16 cellular contexts compared by ENCODE assay signal in genomic region chr2:219494952-219495530, GRCh38. TPM values are rescaled to one million over a fixed set of nuclear protein-coding genes. Genes with fewer than 3 reads are reported as not detected.
DNase-seq lines count a peak whose midpoint lies in the region; ATAC-seq and TF ChIP-seq lines count a peak whose summit lies in the region.
"Had no signal": no experiment of that assay in that cellular context is flagged by ENCODE, and none has a peak within 500 bp of the region (broad histone marks: within the 10 kb centered on the region; RNA-seq: fewer than 3 reads in every experiment).

No MANE protein-coding gene starts in this region.

- H2AFZ ChIP-seq in parathyroid adenoma = peak overlapping the region; percentile 22

- H3K27ac ChIP-seq in right atrium auricular region (peak overlapping the region; percentile 98 to 99), caudate nucleus (ENCODE audit: low read depth, low read length) (peak overlapping the region; percentile 58), parathyroid adenoma (no peak overlapping the region)
- H3K27ac ChIP-seq: C4-2B, colonic mucosa, skin epidermis had no signal

- no peak overlapping the region for H3K4me3 Mint-ChIP-seq in stimulated activated naive CD8-positive, alpha-beta T cell treated with anti-CD3 and anti-CD28 coated beads, Interleukin-15, amount 100 ng/mL, for 72 hours
- H3K4me3 Mint-ChIP-seq: natural killer cell; stimulated activated effector memory CD8-positive, alpha-beta T cell treated with anti-CD3 and anti-CD28 coated beads, Interleukin-12 subunit alpha, Interleukin-12 subunit beta, amount 100 ng/mL, for 72 hours; WTC11 had no signal

- no peaks in the 10 kb centered on the region for H3K9me3 Mint-ChIP-seq in stimulated activated naive CD8-positive, alpha-beta T cell treated with anti-CD3 and anti-CD28 coated beads, Interleukin-15, amount 100 ng/mL, for 72 hours
- H3K9me3 Mint-ChIP-seq: natural killer cell; stimulated activated effector memory CD8-positive, alpha-beta T cell treated with anti-CD3 and anti-CD28 coated beads, Interleukin-12 subunit alpha, Interleukin-12 subunit beta, amount 100 ng/mL, for 72 hours; WTC11 had no signal

- H3K36me3 ChIP-seq in right atrium auricular region = peaks cover 20% of the 10 kb centered on the region
- H3K36me3 ChIP-seq in parathyroid adenoma (ENCODE audit: control insufficient read depth, insufficient read depth, low read length) = no peaks in the 10 kb centered on the region
- H3K36me3 ChIP-seq: colonic mucosa had no signal

- no peaks in the 10 kb centered on the region for H3K79me2 ChIP-seq in parathyroid adenoma

- H3K4me1 ChIP-seq in right atrium auricular region (peaks cover 0 to 59% of the 10 kb centered on the region in 2 donors), parathyroid adenoma (peaks cover 7% of the 10 kb centered on the region)
- H3K4me1 ChIP-seq: colonic mucosa had no signal

- H3K9me3 ChIP-seq in right atrium auricular region (no peaks in the 10 kb centered on the region), parathyroid adenoma (ENCODE audit: control insufficient read depth, low read length) (no peaks in the 10 kb centered on the region)
- H3K9me3 ChIP-seq: colonic mucosa, SK-N-SH had no signal

- no peak overlapping the region for H3K9ac ChIP-seq in parathyroid adenoma
- H3K9ac ChIP-seq: SK-N-SH had no signal

- TF ChIP-seq CTCF in right atrium auricular region (IDR thresholded peaks at IDR 0.05) (no peak), parathyroid adenoma (IDR thresholded peaks at IDR 0.05) (no peak)

- intact Hi-C loops in Right ventricle myocardium inferior (cut with DNase I) = no loop called here

- ATAC-seq in Right ventricle myocardium inferior (no peak), GM18502 (IDR thresholded peaks at IDR 0.05; ENCODE audit: poor library complexity, unreplicated experiment) (no peak)
- no peak for ATAC-seq in stimulated activated naive CD8-positive, alpha-beta T cell treated with anti-CD3 and anti-CD28 coated beads, Interleukin-15, amount 100 ng/mL, for 72 hours

- H3K27ac Mint-ChIP-seq in stimulated activated naive CD8-positive, alpha-beta T cell treated with anti-CD3 and anti-CD28 coated beads, Interleukin-15, amount 100 ng/mL, for 72 hours = no peak overlapping the region
- H3K27ac Mint-ChIP-seq: natural killer cell; stimulated activated effector memory CD8-positive, alpha-beta T cell treated with anti-CD3 and anti-CD28 coated beads, Interleukin-12 subunit alpha, Interleukin-12 subunit beta, amount 100 ng/mL, for 72 hours; WTC11 had no signal

- no peak overlapping the region for H3K4me3 ChIP-seq in right atrium auricular region
- no peak overlapping the region for H3K4me3 ChIP-seq in parathyroid adenoma (ENCODE audit: low read depth, low read length)
- H3K4me3 ChIP-seq: colonic mucosa, skin epidermis had no signal

- H3K4me2 ChIP-seq in parathyroid adenoma (ENCODE audit: low read length) = no peak overlapping the region
- H3K4me2 ChIP-seq: SK-N-SH had no signal

- peaks cover 41% of the 10 kb centered on the region for H3K4me1 Mint-ChIP-seq in stimulated activated naive CD8-positive, alpha-beta T cell treated with anti-CD3 and anti-CD28 coated beads, Interleukin-15, amount 100 ng/mL, for 72 hours

- DNase-seq in right atrium auricular region (ENCODE audit: low spot score) (no peak), Right ventricle myocardium inferior (ENCODE audit: missing footprints) (no peak), caudate nucleus (lab: John Stamatoyannopoulos, UW) (peak in 19 of 61 donors; percentile 4 to 73 (median 36)), HT-29 (ENCODE audit: low spot score) (no peak), Kasumi-1 (lab: John Stamatoyannopoulos, UW) (no peak)
- no peak for DNase-seq in stimulated activated naive CD8-positive, alpha-beta T cell treated with anti-CD3 and anti-CD28 coated beads, Interleukin-15, amount 100 ng/mL, for 72 hours
- DNase-seq: activated gamma-delta T cell, natural killer cell had no signal

- no peaks in the 10 kb centered on the region for H3K27me3 ChIP-seq in right atrium auricular region
- H3K27me3 ChIP-seq in parathyroid adenoma (ENCODE audit: control insufficient read depth, insufficient read depth, low read length) = no peaks in the 10 kb centered on the region

- H3K27me3 Mint-ChIP-seq in stimulated activated naive CD8-positive, alpha-beta T cell treated with anti-CD3 and anti-CD28 coated beads, Interleukin-15, amount 100 ng/mL, for 72 hours = peaks cover 78% of the 10 kb centered on the region

RNA-seq across cellular contexts. Expression of gene GMPPA, which starts 3.6 kb away (rescaled TPM):
- total RNA-seq in right atrium auricular region (10 to 100 TPM; 21.6 to 23.3 TPM), Right ventricle myocardium inferior (22.9 TPM)
- 68.2 and 84.5 TPM in 2 replicates for total RNA-seq in HT-29 (2014; rRNA removed; shearing (Covaris generic))

RNA-seq across cellular contexts. Expression of gene ASIC4, which starts 19.2 kb away (rescaled TPM):
- total RNA-seq in right atrium auricular region = not detected
- not detected for total RNA-seq in Right ventricle myocardium inferior
- total RNA-seq in HT-29 (2014; rRNA removed; shearing (Covaris generic)) = 0.08 TPM in 1 of 2 replicates, not detected in the other

RNA-seq across cellular contexts. Expression of gene CHPF, which starts 48.6 kb away (rescaled TPM):
- total RNA-seq in right atrium auricular region = 100 to 1,000 TPM; 206 to 228 TPM
- 92.2 TPM for total RNA-seq in Right ventricle myocardium inferior
- total RNA-seq in HT-29 (2014; rRNA removed; shearing (Covaris generic)) = 70.1 and 75.4 TPM in 2 replicates

RNA-seq across cellular contexts. Expression of gene TMEM198, which starts 48.8 kb away (rescaled TPM):
- total RNA-seq in right atrium auricular region (1 to 10 TPM; 1.8 to 4.3 TPM), Right ventricle myocardium inferior (2.7 TPM)
- 5.2 and 5.6 TPM in 2 replicates for total RNA-seq in HT-29 (2014; rRNA removed; shearing (Covaris generic))
